ENCODE assay signal across 19 cellular contexts in genomic region chr1:91510754-91511153, GRCh38.
"Had no signal": no experiment of that assay in that cellular context is flagged by ENCODE, and none has a peak within 500 bp of the region (broad histone marks: within the 10 kb centered on the region; RNA-seq: fewer than 3 reads in every experiment).

No MANE protein-coding gene starts in this region.

- DNase-seq: activated CD8-positive, alpha-beta memory T cell treated with anti-CD3 and anti-CD28 coated beads for 24 hours; activated CD8-positive, alpha-beta memory T cell treated with anti-CD3 and anti-CD28 coated beads, Interleukin-2, amount 50 U/mL, for 4 hours; activated effector memory CD4-positive, alpha-beta T cell treated with Interleukin-2 at 50 U/mL for 16 hours; activated naive CD4-positive, alpha-beta T cell treated with anti-CD3 and anti-CD28 coated beads for 36 hours; activated naive CD8-positive, alpha-beta T cell treated with anti-CD3 and anti-CD28 coated beads, Interleukin-2, amount 50 U/mL, for 24 hours; activated T-cell treated with anti-CD3 and anti-CD28 coated beads, Interleukin-2, amount 50 U/mL, for 4 hours; anterior cingulate cortex; body of pancreas; lower lobe of right lung; naive B cell; right lobe of liver; stimulated activated CD4-positive, alpha-beta T cell treated with anti-CD3 and anti-CD28 coated beads, Interleukin-1b, Interleukin-23, amount 100 ng/mL, for 48 hours; substantia nigra; thyroid gland; upper lobe of right lung had no signal

- H3K27ac ChIP-seq: body of pancreas, lower lobe of right lung, right lobe of liver, skin epidermis, thyroid gland, upper lobe of right lung had no signal

- ATAC-seq: activated CD4-positive, CD25-positive, alpha-beta regulatory T cell treated with anti-CD3 and anti-CD28 coated beads, Interleukin-2, amount 50 U/mL, for 24 hours; activated naive CD8-positive, alpha-beta T cell treated with anti-CD3 and anti-CD28 coated beads, Interleukin-2, amount 50 U/mL, for 24 hours; activated T-cell treated with anti-CD3 and anti-CD28 coated beads, Interleukin-2, amount 50 U/mL, for 4 hours; upper lobe of right lung had no signal

- H3K27me3 ChIP-seq: body of pancreas, right lobe of liver, thyroid gland, upper lobe of right lung had no signal

- H3K4me3 Mint-ChIP-seq: activated naive CD4-positive, alpha-beta T cell treated with anti-CD3 and anti-CD28 coated beads for 36 hours; activated naive CD8-positive, alpha-beta T cell treated with anti-CD3 and anti-CD28 coated beads, Interleukin-2, amount 50 U/mL, for 24 hours; activated T-cell treated with anti-CD3 and anti-CD28 coated beads, Interleukin-2, amount 50 U/mL, for 4 hours; naive B cell; stimulated activated naive CD8-positive, alpha-beta T cell treated with anti-CD3 and anti-CD28 coated beads, Interleukin-15, Interleukin-2, amounts not matched to agents 100 ng/mL and 50 ng/mL, for 24 hours; T-helper 1 cell treated with Interleukin-12 subunit alpha and Interleukin-12 subunit beta and Interleukin-4 antibody, amounts not matched to agents 30 μg/mL and 1 μg/mL, for 36 hours had no signal

- H3K27ac Mint-ChIP-seq: activated naive CD4-positive, alpha-beta T cell treated with anti-CD3 and anti-CD28 coated beads for 36 hours; activated naive CD8-positive, alpha-beta T cell treated with anti-CD3 and anti-CD28 coated beads, Interleukin-2, amount 50 U/mL, for 24 hours; stimulated activated naive CD8-positive, alpha-beta T cell treated with anti-CD3 and anti-CD28 coated beads, Interleukin-15, Interleukin-2, amounts not matched to agents 100 ng/mL and 50 ng/mL, for 24 hours; T-helper 1 cell treated with Interleukin-12 subunit alpha and Interleukin-12 subunit beta and Interleukin-4 antibody, amounts not matched to agents 30 μg/mL and 1 μg/mL, for 36 hours had no signal

- H3K4me3 ChIP-seq: body of pancreas, lower lobe of right lung, right lobe of liver, skin epidermis, thyroid gland, upper lobe of right lung had no signal

- H3K9me3 Mint-ChIP-seq: activated naive CD4-positive, alpha-beta T cell treated with anti-CD3 and anti-CD28 coated beads for 36 hours; activated naive CD8-positive, alpha-beta T cell treated with anti-CD3 and anti-CD28 coated beads, Interleukin-2, amount 50 U/mL, for 24 hours; activated T-cell treated with anti-CD3 and anti-CD28 coated beads, Interleukin-2, amount 50 U/mL, for 4 hours; naive B cell; stimulated activated naive CD8-positive, alpha-beta T cell treated with anti-CD3 and anti-CD28 coated beads, Interleukin-15, Interleukin-2, amounts not matched to agents 100 ng/mL and 50 ng/mL, for 24 hours; T-helper 1 cell treated with Interleukin-12 subunit alpha and Interleukin-12 subunit beta and Interleukin-4 antibody, amounts not matched to agents 30 μg/mL and 1 μg/mL, for 36 hours had no signal

- H3K36me3 ChIP-seq: lower lobe of right lung, right lobe of liver, thyroid gland, upper lobe of right lung had no signal

- H3K27me3 Mint-ChIP-seq: activated naive CD8-positive, alpha-beta T cell treated with anti-CD3 and anti-CD28 coated beads, Interleukin-2, amount 50 U/mL, for 24 hours; naive B cell; stimulated activated naive CD8-positive, alpha-beta T cell treated with anti-CD3 and anti-CD28 coated beads, Interleukin-15, Interleukin-2, amounts not matched to agents 100 ng/mL and 50 ng/mL, for 24 hours had no signal

- H3K4me1 Mint-ChIP-seq: naive B cell had no signal

- H3K4me1 ChIP-seq: body of pancreas, lower lobe of right lung, right lobe of liver, thyroid gland, upper lobe of right lung had no signal

- H3K9me3 ChIP-seq: body of pancreas, lower lobe of right lung, right lobe of liver, thyroid gland, upper lobe of right lung had no signal
